In the genomic region with DNA sequence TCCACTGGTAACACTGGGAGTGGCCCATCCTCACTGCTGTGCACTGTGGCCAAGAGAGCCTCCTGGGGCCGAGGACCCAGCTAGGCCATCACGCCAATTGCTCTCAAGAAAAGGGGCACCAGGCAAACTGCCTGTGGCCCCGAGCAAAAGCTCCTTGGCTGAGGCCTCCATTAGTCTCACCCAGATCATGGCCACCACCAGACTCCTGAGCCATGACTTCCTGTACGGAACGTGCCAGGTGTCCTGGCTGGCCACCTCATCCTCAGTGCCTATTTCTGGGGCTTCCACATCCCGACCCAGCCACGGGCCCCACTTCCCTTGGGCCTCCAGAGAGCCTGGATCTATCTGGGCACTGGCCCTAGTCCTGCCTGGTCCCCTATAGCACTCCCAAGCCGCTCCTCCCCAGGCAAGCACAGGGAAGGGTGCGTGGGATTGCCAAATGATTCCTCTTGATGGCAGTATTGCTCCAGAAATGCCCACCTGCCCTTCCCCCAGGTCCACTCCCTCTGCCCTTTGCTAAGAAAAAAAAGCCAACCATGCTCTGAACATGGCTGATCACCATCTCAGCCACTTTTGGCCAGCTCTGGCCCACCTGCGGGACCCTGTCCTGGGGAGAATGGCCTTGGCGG, we compare ENCODE assay signal across 1 cellular context.
TF ChIP-seq lines count a peak whose summit lies in the region.

No MANE protein-coding gene starts in this region.

TF ChIP-seq in GM23338, 12 proteins besides CTCF, POLR2A, EP300 and RAD21 (continued from another document):
- TF ChIP-seq ZNF462 (CRISPR knock-in tag; IDR thresholded peaks at IDR 0.05) (no peak), CREB1 (CRISPR knock-in tag; IDR thresholded peaks at IDR 0.05; ENCODE audit: low read depth) (no peak), NANOG (IDR thresholded peaks at IDR 0.05; ENCODE audit: borderline replicate concordance) (no peak), JUNB (IDR thresholded peaks at IDR 0.05; ENCODE audit: unreplicated experiment) (no peak), EZH2 (IDR thresholded peaks at IDR 0.05; ENCODE audit: low read depth, unreplicated experiment) (no peak), ZNF114 (CRISPR knock-in tag; IDR thresholded peaks at IDR 0.05) (no peak), STAT1 (IDR thresholded peaks at IDR 0.05; ENCODE audit: unreplicated experiment) (no peak), EZH2phosphoT487 (IDR thresholded peaks at IDR 0.05; ENCODE audit: unreplicated experiment) (no peak), POLR2AphosphoS5 (IDR thresholded peaks at IDR 0.05; ENCODE audit: low read depth) (no peak)
- TF ChIP-seq, protein P1, sequence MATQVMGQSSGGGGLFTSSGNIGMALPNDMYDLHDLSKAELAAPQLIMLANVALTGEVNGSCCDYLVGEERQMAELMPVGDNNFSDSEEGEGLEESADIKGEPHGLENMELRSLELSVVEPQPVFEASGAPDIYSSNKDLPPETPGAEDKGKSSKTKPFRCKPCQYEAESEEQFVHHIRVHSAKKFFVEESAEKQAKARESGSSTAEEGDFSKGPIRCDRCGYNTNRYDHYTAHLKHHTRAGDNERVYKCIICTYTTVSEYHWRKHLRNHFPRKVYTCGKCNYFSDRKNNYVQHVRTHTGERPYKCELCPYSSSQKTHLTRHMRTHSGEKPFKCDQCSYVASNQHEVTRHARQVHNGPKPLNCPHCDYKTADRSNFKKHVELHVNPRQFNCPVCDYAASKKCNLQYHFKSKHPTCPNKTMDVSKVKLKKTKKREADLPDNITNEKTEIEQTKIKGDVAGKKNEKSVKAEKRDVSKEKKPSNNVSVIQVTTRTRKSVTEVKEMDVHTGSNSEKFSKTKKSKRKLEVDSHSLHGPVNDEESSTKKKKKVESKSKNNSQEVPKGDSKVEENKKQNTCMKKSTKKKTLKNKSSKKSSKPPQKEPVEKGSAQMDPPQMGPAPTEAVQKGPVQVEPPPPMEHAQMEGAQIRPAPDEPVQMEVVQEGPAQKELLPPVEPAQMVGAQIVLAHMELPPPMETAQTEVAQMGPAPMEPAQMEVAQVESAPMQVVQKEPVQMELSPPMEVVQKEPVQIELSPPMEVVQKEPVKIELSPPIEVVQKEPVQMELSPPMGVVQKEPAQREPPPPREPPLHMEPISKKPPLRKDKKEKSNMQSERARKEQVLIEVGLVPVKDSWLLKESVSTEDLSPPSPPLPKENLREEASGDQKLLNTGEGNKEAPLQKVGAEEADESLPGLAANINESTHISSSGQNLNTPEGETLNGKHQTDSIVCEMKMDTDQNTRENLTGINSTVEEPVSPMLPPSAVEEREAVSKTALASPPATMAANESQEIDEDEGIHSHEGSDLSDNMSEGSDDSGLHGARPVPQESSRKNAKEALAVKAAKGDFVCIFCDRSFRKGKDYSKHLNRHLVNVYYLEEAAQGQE (IDR thresholded peaks at IDR 0.05; ENCODE audit: unreplicated experiment) = no peak
- TF ChIP-seq, protein P2, sequence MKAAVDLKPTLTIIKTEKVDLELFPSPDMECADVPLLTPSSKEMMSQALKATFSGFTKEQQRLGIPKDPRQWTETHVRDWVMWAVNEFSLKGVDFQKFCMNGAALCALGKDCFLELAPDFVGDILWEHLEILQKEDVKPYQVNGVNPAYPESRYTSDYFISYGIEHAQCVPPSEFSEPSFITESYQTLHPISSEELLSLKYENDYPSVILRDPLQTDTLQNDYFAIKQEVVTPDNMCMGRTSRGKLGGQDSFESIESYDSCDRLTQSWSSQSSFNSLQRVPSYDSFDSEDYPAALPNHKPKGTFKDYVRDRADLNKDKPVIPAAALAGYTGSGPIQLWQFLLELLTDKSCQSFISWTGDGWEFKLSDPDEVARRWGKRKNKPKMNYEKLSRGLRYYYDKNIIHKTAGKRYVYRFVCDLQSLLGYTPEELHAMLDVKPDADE (IDR thresholded peaks at IDR 0.05) = no peak
